Comparison of ENCODE assay signal across 2 cellular contexts in the genomic region with DNA sequence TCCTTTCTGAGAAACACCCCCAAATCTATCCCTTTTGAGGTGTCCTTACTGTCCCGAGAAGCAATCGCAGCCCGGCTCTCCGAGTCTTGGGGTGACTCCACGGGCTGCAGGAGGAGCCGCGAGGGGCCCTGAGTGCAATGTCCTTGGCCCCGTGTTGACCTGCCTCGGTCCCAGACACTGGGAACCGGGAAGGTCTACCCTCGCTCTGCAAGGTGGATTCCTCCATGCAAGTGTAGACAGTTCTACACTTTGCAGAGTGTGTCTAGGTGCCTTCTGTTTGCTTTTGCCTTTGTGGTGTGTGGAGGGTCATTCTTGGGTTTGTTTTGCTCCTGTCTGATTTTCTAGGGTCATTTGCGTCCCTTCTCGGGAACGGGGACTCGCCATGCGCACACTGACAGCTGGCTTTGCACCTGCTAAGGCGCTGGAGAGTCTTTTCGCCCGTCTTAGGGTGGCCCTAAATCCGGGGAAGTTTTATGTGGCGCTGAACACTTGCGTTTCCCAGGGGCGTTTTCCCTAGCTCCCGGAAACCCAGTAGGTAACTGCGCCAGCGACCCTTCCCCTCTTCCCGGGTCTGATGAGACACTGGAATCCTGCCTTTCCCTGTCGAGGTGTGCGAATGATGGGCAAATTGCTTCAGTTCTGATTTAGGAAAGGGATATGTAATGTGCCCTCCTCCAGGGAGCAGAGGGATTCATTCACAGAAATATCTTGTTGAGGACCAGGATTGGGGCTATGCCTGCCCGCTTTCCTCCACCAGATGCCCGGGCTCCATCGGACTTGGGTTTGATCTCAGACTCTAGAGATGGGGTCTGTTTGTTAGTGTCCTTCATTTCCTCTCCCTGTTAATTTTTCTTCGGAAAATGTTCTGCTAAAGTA.
TF ChIP-seq lines count a peak whose summit lies in the region.

No MANE protein-coding gene starts in this region.

TF ChIP-seq in GM23338, 12 proteins besides CTCF, POLR2A, EP300 and RAD21:
- peak; percentile 20 for TF ChIP-seq EZH2 (IDR thresholded peaks at IDR 0.05; ENCODE audit: low read depth, unreplicated experiment)
- no peak for TF ChIP-seq CREB1 (CRISPR knock-in tag; IDR thresholded peaks at IDR 0.05; ENCODE audit: low read depth)
- no peak for TF ChIP-seq EZH2phosphoT487 (IDR thresholded peaks at IDR 0.05; ENCODE audit: unreplicated experiment)
- TF ChIP-seq NANOG (IDR thresholded peaks at IDR 0.05; ENCODE audit: borderline replicate concordance) = no peak
- TF ChIP-seq, protein P1, sequence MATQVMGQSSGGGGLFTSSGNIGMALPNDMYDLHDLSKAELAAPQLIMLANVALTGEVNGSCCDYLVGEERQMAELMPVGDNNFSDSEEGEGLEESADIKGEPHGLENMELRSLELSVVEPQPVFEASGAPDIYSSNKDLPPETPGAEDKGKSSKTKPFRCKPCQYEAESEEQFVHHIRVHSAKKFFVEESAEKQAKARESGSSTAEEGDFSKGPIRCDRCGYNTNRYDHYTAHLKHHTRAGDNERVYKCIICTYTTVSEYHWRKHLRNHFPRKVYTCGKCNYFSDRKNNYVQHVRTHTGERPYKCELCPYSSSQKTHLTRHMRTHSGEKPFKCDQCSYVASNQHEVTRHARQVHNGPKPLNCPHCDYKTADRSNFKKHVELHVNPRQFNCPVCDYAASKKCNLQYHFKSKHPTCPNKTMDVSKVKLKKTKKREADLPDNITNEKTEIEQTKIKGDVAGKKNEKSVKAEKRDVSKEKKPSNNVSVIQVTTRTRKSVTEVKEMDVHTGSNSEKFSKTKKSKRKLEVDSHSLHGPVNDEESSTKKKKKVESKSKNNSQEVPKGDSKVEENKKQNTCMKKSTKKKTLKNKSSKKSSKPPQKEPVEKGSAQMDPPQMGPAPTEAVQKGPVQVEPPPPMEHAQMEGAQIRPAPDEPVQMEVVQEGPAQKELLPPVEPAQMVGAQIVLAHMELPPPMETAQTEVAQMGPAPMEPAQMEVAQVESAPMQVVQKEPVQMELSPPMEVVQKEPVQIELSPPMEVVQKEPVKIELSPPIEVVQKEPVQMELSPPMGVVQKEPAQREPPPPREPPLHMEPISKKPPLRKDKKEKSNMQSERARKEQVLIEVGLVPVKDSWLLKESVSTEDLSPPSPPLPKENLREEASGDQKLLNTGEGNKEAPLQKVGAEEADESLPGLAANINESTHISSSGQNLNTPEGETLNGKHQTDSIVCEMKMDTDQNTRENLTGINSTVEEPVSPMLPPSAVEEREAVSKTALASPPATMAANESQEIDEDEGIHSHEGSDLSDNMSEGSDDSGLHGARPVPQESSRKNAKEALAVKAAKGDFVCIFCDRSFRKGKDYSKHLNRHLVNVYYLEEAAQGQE (IDR thresholded peaks at IDR 0.05; ENCODE audit: unreplicated experiment) = no peak

TF ChIP-seq in SK-N-SH, 30 proteins besides CTCF, POLR2A, EP300 and RAD21:
- TF ChIP-seq USF1 (IDR thresholded peaks at IDR 0.05; ENCODE audit: borderline replicate concordance, low read depth) = no peak
- TF ChIP-seq, protein P1 (IDR thresholded peaks at IDR 0.05; ENCODE audit: low read depth, low read length) = no peak
- TF ChIP-seq YY1 (IDR thresholded peaks at IDR 0.05; ENCODE audit: low read depth) = no peak
- no peak for TF ChIP-seq FOSL2 (IDR thresholded peaks at IDR 0.05; ENCODE audit: borderline replicate concordance, low read depth)
- no peak for TF ChIP-seq NRF1 (IDR thresholded peaks at IDR 0.05; ENCODE audit: low read depth, low read length)
- TF ChIP-seq SIN3A (IDR thresholded peaks at IDR 0.05; ENCODE audit: borderline replicate concordance, low read depth, low read length) = no peak
- TF ChIP-seq FOXM1 (IDR thresholded peaks at IDR 0.05; ENCODE audit: low read depth) = no peak
- no peak for TF ChIP-seq FOXJ3 (CRISPR knock-in tag; IDR thresholded peaks at IDR 0.05)
- TF ChIP-seq TCF12 (IDR thresholded peaks at IDR 0.05) = no peak
- no peak for TF ChIP-seq SMC3 (IDR thresholded peaks at IDR 0.05; ENCODE audit: low read depth, low read length)
- TF ChIP-seq TEAD4 (IDR thresholded peaks at IDR 0.05; ENCODE audit: borderline replicate concordance, insufficient read depth) = no peak
- TF ChIP-seq EZH2phosphoT487 (IDR thresholded peaks at IDR 0.05; ENCODE audit: borderline replicate concordance, low read depth) = no peak
- no peak for TF ChIP-seq GABPA (IDR thresholded peaks at IDR 0.05; ENCODE audit: low read depth)
- no peak for TF ChIP-seq MXI1 (IDR thresholded peaks at IDR 0.05; ENCODE audit: low read depth, low read length)
- no peak for TF ChIP-seq JUND (IDR thresholded peaks at IDR 0.05)
- no peak for TF ChIP-seq ELF1 (IDR thresholded peaks at IDR 0.05)
- TF ChIP-seq MAX (IDR thresholded peaks at IDR 0.05; ENCODE audit: low read depth) = no peak
- TF ChIP-seq RXRA (IDR thresholded peaks at IDR 0.05; ENCODE audit: borderline replicate concordance, low read depth) = no peak
TF ChIP-seq in SK-N-SH: peak in this region for 0.
